In genomic region chr3:125150525-125151436, GRCh38 we compare ENCODE assay signal across 8 cellular contexts.
A peak's percentile ranks its signal among the peaks of the same experiment; 100 is the strongest.
DNase-seq lines count a peak whose midpoint lies in the region; ATAC-seq, FAIRE-seq and TF ChIP-seq lines count a peak whose summit lies in the region.

No MANE protein-coding gene starts in this region.

- H3K4me2 ChIP-seq in astrocyte (ENCODE audit: low read length), result no peak overlapping the region

- no peaks in the 10 kb centered on the region for H3K36me3 ChIP-seq in astrocyte (ENCODE audit: insufficient read depth, low read length)

- ATAC-seq in GM19035 (IDR thresholded peaks at IDR 0.05; ENCODE audit: unreplicated experiment), result no peak

- H3K4me1 ChIP-seq in astrocyte (ENCODE audit: insufficient read depth, low read length), result peaks cover 15% of the 10 kb centered on the region

- H2AFZ ChIP-seq in astrocyte (ENCODE audit: low read depth, low read length), result no peak overlapping the region

- H3K36me3 Mint-ChIP-seq in astrocyte (ENCODE audit: low read depth, unreplicated experiment) (no peaks in the 10 kb centered on the region), mesothelial cell of epicardium (no peaks in the 10 kb centered on the region)

- no peaks in the 10 kb centered on the region for H3K9me3 ChIP-seq in astrocyte (ENCODE audit: insufficient read depth, low read depth, low read length)

- no peak overlapping the region for H3K9ac ChIP-seq in astrocyte (ENCODE audit: low read length)

- no peak overlapping the region for H3K27ac ChIP-seq in HL-60 (replicated peaks)
- no peak overlapping the region for H3K27ac ChIP-seq in astrocyte (ENCODE audit: low read depth, low read length)

- no peak for FAIRE-seq in D721Med (lab: Jason Lieb, UNC)
- FAIRE-seq in astrocyte (lab: Jason Lieb, UNC), result no peak
- no peak for FAIRE-seq in frontal cortex (lab: Jason Lieb, UNC)

- H3K9me3 Mint-ChIP-seq in astrocyte (ENCODE audit: unreplicated experiment) (no peaks in the 10 kb centered on the region), mesothelial cell of epicardium (no peaks in the 10 kb centered on the region)

- no peaks in the 10 kb centered on the region for H3K79me2 ChIP-seq in astrocyte (ENCODE audit: insufficient read depth, low read length)

- H3K4me1 Mint-ChIP-seq in astrocyte (ENCODE audit: low read depth, unreplicated experiment), result peaks cover 12% of the 10 kb centered on the region
- peaks cover 4% of the 10 kb centered on the region for H3K4me1 Mint-ChIP-seq in mesothelial cell of epicardium

- H3K4me3 ChIP-seq in HL-60 (replicated peaks; ENCODE audit: insufficient read depth, low read length) (no peak overlapping the region), astrocyte (ENCODE audit: insufficient read depth, low read depth, low read length) (no peak overlapping the region)

- no peak overlapping the region for H3K27ac Mint-ChIP-seq in astrocyte (ENCODE audit: unreplicated experiment)
- no peak overlapping the region for H3K27ac Mint-ChIP-seq in mesothelial cell of epicardium

- H3K4me3 Mint-ChIP-seq in astrocyte (ENCODE audit: unreplicated experiment) (no peak overlapping the region), mesothelial cell of epicardium (no peak overlapping the region)

- H3K27me3 Mint-ChIP-seq in astrocyte (ENCODE audit: low read depth, unreplicated experiment) (no peaks in the 10 kb centered on the region), mesothelial cell of epicardium (ENCODE audit: low read depth) (no peaks in the 10 kb centered on the region)

- H3K27me3 ChIP-seq in HL-60 (ENCODE audit: insufficient read depth, poor library complexity, severe bottlenecking) (no peaks in the 10 kb centered on the region), astrocyte (ENCODE audit: insufficient read depth, low read length) (no peaks in the 10 kb centered on the region)

- no peaks in the 10 kb centered on the region for H4K20me1 ChIP-seq in astrocyte (ENCODE audit: insufficient read depth, low read length)

- DNase-seq in D721Med (ENCODE audit: insufficient read length, low spot score) (no peak), HL-60 (ENCODE audit: low read depth in 1 of 2, low spot score in 1 of 2) (peak; percentile 62 to 71), SK-N-DZ (ENCODE audit: low spot score) (peak; percentile 35), astrocyte (ENCODE audit: low read depth) (no peak), mesothelial cell of epicardium (ENCODE audit: low spot score in 2 of 2, unreplicated experiment in 2 of 2) (no peak), frontal cortex (ENCODE audit: low spot score in 2 of 2) (no peak), DMS153 (lab: John Stamatoyannopoulos, UW) (no peak)

- peak; percentile 54 for TF ChIP-seq CTCF in D721Med (IDR thresholded peaks at IDR 0.05; ENCODE audit: insufficient read depth, missing control alignments)
- TF ChIP-seq CTCF in HL-60 (IDR thresholded peaks at IDR 0.05; ENCODE audit: insufficient read depth, low read length), result peak; percentile 52
- peak; percentile 49 for TF ChIP-seq CTCF in astrocyte (IDR thresholded peaks at IDR 0.05; ENCODE audit: insufficient read depth, low read depth, low read length)
- TF ChIP-seq CTCF in mesothelial cell of epicardium (IDR thresholded peaks at IDR 0.05; ENCODE audit: unreplicated experiment), result peak; percentile 27

Comparison
In these comparisons a context has a peak if more than half of its experiments do, and no peak if none do; other contexts are left out.
1. DNase-seq: peak in HL-60 (2 of 2) and SK-N-DZ (single experiment); none in D721Med (single experiment), astrocyte (single experiment), mesothelial cell of epicardium (0 of 2), frontal cortex (0 of 2) and DMS153 (single experiment).
2. Peak in every context shown above with its lines, with median percentiles within 50 percentile points of each other: CTCF ChIP-seq.